Comparison of ENCODE assay signal across 18 cellular contexts in genomic region chr2:39356922-39357639, GRCh38.
DNase-seq lines count a peak whose midpoint lies in the region; ATAC-seq, FAIRE-seq and TF ChIP-seq lines count a peak whose summit lies in the region.
"Had no signal": no experiment of that assay in that cellular context is flagged by ENCODE, and none has a peak within 500 bp of the region (broad histone marks: within the 10 kb centered on the region; RNA-seq: fewer than 3 reads in every experiment).

No MANE protein-coding gene starts in this region.

- peaks cover 0 to 33% (median 19%) of the 10 kb centered on the region in 11 donors for H3K9me3 ChIP-seq in heart right ventricle
- H3K9me3 ChIP-seq in CD4-positive, alpha-beta T cell (ENCODE audit: control insufficient read depth, low read length) = peaks cover 17% of the 10 kb centered on the region

- peaks cover 6% of the 10 kb centered on the region for H3K9me3 Mint-ChIP-seq in CD4-positive, alpha-beta T cell

- CTCF ChIA-PET in CD4-positive, alpha-beta T cell (lab: Charles Lee) = no interaction called here

- no peak overlapping the region for H3K4me3 ChIP-seq in heart right ventricle
- H3K4me3 ChIP-seq: esophagus squamous epithelium, GM12878 had no signal

- H3K4me3 Mint-ChIP-seq in CD4-positive, alpha-beta T cell = no peak overlapping the region
- H3K4me3 Mint-ChIP-seq: activated naive CD4-positive, alpha-beta T cell treated with anti-CD3 and anti-CD28 coated beads, Interleukin-2, amount 50 U/mL, for 24 hours had no signal

- intact Hi-C loops in heart right ventricle (cut with DNase I) = no loop called here
- intact Hi-C loops in CD4-positive, alpha-beta T cell (cut with DNase I, micrococcal nuclease) = no loop called here

- ATAC-seq in heart right ventricle = peak; percentile 47 to 83 (median 60)
- ATAC-seq in GM19035 (IDR thresholded peaks at IDR 0.05; ENCODE audit: unreplicated experiment) = no peak
- no peak for ATAC-seq in GM21723 (IDR thresholded peaks at IDR 0.05; ENCODE audit: unreplicated experiment)
- ATAC-seq in CD4-positive, alpha-beta T cell (ENCODE audit: poor library complexity) = no peak
- ATAC-seq: GM12878 had no signal

- H3K27me3 ChIP-seq in heart right ventricle = no peaks in the 10 kb centered on the region
- no peaks in the 10 kb centered on the region for H3K27me3 ChIP-seq in CD4-positive, alpha-beta T cell (ENCODE audit: control insufficient read depth, insufficient read depth, low read length)
- H3K27me3 ChIP-seq: brain microvascular endothelial cell, esophagus squamous epithelium had no signal

- H3K4me1 ChIP-seq in heart right ventricle = peaks cover 0 to 52% (median 16%) of the 10 kb centered on the region in 9 donors

- DNase-seq in D721Med (ENCODE audit: insufficient read length, low spot score) (no peak), SK-MEL-5 (ENCODE audit: low read depth, low spot score) (peak; percentile 96), heart right ventricle (no peak), pons (ENCODE audit: low spot score) (peak; percentile 92), occipital lobe (lab: John Stamatoyannopoulos, UW) (no peak)
- DNase-seq in CD4-positive, alpha-beta T cell = no peak
- DNase-seq: activated CD4-positive, CD25-positive, alpha-beta regulatory T cell treated with anti-CD3 and anti-CD28 coated beads, Interleukin-2, amount 50 U/mL, for 72 hours; brain microvascular endothelial cell; esophagus squamous epithelium; kidney glomerular epithelial cell; NCI-H187 treated with DMSO at 0.1 percent for 48 hours; NCI-H510A treated with DMSO at 0.1 percent for 48 hours; stimulated activated CD4-positive, alpha-beta T cell treated with anti-CD3 and anti-CD28 coated beads, Interleukin-15, amount 100 ng/mL, for 24 hours had no signal

- H3K4me1 Mint-ChIP-seq in CD4-positive, alpha-beta T cell (ENCODE audit: low read depth) = no peaks in the 10 kb centered on the region
- H3K4me1 Mint-ChIP-seq: activated naive CD4-positive, alpha-beta T cell treated with anti-CD3 and anti-CD28 coated beads, Interleukin-2, amount 50 U/mL, for 24 hours had no signal

- H3K36me3 ChIP-seq in heart right ventricle = peaks cover 0 to 43% (median 0%) of the 10 kb centered on the region in 9 donors

- WGBS in heart right ventricle, 2 donors = 96 to 100% methylated on average over 1 of the region's 1 CpG

- H3K27ac ChIP-seq in heart right ventricle = peak overlapping the region in 3 of 10 donors; percentile 29 to 59 (median 45)
- no peak overlapping the region for H3K27ac ChIP-seq in CD4-positive, alpha-beta T cell (ENCODE audit: low read depth, low read length)
- H3K27ac ChIP-seq: brain microvascular endothelial cell, esophagus squamous epithelium had no signal

- in situ Hi-C loops in SK-MEL-5 (cut with HindIII; ENCODE audit: low pct_unique_long_range_greater_than_20kb, low sequenced_read_pairs) = no loop called here

- no peaks in the 10 kb centered on the region for H3K27me3 Mint-ChIP-seq in CD4-positive, alpha-beta T cell
- H3K27me3 Mint-ChIP-seq: activated naive CD4-positive, alpha-beta T cell treated with anti-CD3 and anti-CD28 coated beads, Interleukin-2, amount 50 U/mL, for 24 hours; progenitor cell of endocrine pancreas had no signal

- no peak overlapping the region for H3K27ac Mint-ChIP-seq in CD4-positive, alpha-beta T cell
- H3K27ac Mint-ChIP-seq: activated naive CD4-positive, alpha-beta T cell treated with anti-CD3 and anti-CD28 coated beads, Interleukin-2, amount 50 U/mL, for 24 hours; progenitor cell of endocrine pancreas had no signal

- POLR2A ChIA-PET in CD4-positive, alpha-beta T cell (lab: Charles Lee) = no interaction called here

- TF ChIP-seq CTCF in D721Med (IDR thresholded peaks at IDR 0.05; ENCODE audit: insufficient read depth, missing control alignments) = no peak
- no peak for TF ChIP-seq CTCF in heart right ventricle (IDR thresholded peaks at IDR 0.05)
- no peak for TF ChIP-seq CTCF in CD4-positive, alpha-beta T cell (IDR thresholded peaks at IDR 0.05)

- peak; percentile 77 for FAIRE-seq in D721Med (lab: Jason Lieb, UNC)
- FAIRE-seq: GM12878 had no signal

- H3K36me3 Mint-ChIP-seq in CD4-positive, alpha-beta T cell (ENCODE audit: low read depth) = peaks cover 65% of the 10 kb centered on the region

Comparison
In these comparisons a context has a peak if more than half of its experiments do, and no peak if none do; other contexts are left out.
1. DNase-seq: peak in SK-MEL-5 (single experiment) and pons (single experiment); none in D721Med (single experiment), heart right ventricle (0 of 2), occipital lobe (single experiment) and CD4-positive, alpha-beta T cell (0 of 10).
2. ATAC-seq: peak in heart right ventricle (8 of 8); none in GM19035 (single experiment), GM21723 (single experiment) and CD4-positive, alpha-beta T cell (single experiment).